Comparison of ENCODE assay signal across 13 cellular contexts in the genomic region with DNA sequence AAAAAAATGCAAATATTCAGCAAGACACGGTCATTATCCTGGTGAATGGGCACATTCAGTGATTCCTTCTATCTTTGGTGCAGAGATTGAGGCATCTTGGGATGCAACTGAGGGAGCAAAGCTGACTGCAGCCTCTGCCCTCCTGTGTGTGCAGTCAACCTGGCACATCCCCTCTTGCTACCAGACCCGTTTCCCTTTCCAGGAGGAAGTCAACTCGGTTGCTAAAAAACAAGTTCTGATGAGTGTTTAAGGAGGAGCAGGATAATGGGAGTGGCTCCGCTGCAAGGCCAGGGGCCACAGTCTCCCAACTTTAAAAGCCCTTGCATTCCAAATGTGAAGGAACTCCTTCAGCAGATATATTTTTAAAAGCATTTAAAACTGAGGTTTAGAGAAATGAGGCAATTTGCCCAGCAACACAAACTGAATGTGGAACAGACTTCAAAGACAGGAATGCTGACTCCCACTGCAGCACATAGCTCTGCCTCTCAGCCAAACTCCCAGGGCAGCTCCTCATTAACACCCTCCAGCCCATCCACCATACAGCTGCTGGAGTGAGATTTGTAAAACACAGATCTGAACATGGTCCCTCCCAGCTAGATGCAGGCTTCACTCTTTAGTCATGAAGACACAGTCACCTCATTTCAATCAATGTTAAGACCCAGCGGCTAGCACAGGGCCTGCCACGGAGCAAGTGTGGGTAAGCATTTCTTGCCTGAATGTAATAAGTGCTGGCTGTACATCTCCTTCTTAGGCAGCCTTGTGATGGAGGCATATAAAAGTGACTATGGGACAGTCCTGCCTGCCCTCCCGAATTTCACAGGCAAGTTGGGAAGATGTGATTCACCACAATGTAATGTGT.
DNase-seq lines count a peak whose midpoint lies in the region; ATAC-seq and TF ChIP-seq lines count a peak whose summit lies in the region.
"Had no signal": no experiment of that assay in that cellular context is flagged by ENCODE, and none has a peak within 500 bp of the region (broad histone marks: within the 10 kb centered on the region; RNA-seq: fewer than 3 reads in every experiment).

No MANE protein-coding gene starts in this region.

- DNase-seq in AG09309 (ENCODE audit: low read depth) (peak; percentile 44), RWPE2 (ENCODE audit: low spot score) (no peak), fibroblast of mammary gland (ENCODE audit: low read depth) (peak; percentile 15)
- no peak for DNase-seq in activated effector memory CD4-positive, alpha-beta T cell treated with anti-CD3 and anti-CD28 coated beads, Interleukin-2, amount 50 U/mL, for 16 hours
- DNase-seq: activated B cell treated with CpG ODN at 0.5 μM for 24 hours; adrenal gland; pancreas; stimulated activated CD8-positive, alpha-beta memory T cell treated with anti-CD3 and anti-CD28 coated beads, Interleukin-4, amount 100 ng/mL, for 48 hours had no signal

- ATAC-seq in RWPE2 (ENCODE audit: low read depth) = no peak
- no peak for ATAC-seq in HG02973 (IDR thresholded peaks at IDR 0.05; ENCODE audit: unreplicated experiment)
- ATAC-seq in HG03565 (IDR thresholded peaks at IDR 0.05; ENCODE audit: unreplicated experiment) = no peak
- no peak for ATAC-seq in HG02798 (IDR thresholded peaks at IDR 0.05; ENCODE audit: poor library complexity, unreplicated experiment)

- H3K27ac ChIP-seq in RWPE2 (ENCODE audit: poor library complexity, severe bottlenecking) = peak overlapping the region; percentile 76
- H3K27ac ChIP-seq: pancreas had no signal

- no peaks in the 10 kb centered on the region for H3K36me3 Mint-ChIP-seq in nephron (ENCODE audit: low read depth)

- no peak overlapping the region for H3K4me3 ChIP-seq in AG09309 (ENCODE audit: control insufficient read depth, low read depth, low read length)
- no peak overlapping the region for H3K4me3 ChIP-seq in RWPE2 (ENCODE audit: severe bottlenecking)
- H3K4me3 ChIP-seq in fibroblast of mammary gland (ENCODE audit: control insufficient read depth, low read depth, low read length) = no peak overlapping the region
- H3K4me3 ChIP-seq: adrenal gland, pancreas had no signal

- H3K36me3 ChIP-seq in RWPE2 (ENCODE audit: low read depth) = no peaks in the 10 kb centered on the region
- H3K36me3 ChIP-seq: adrenal gland, pancreas had no signal

- H3K9me3 Mint-ChIP-seq in nephron = no peaks in the 10 kb centered on the region
- H3K9me3 Mint-ChIP-seq: activated B cell treated with CpG ODN at 0.5 μM for 24 hours had no signal

- H3K4me3 Mint-ChIP-seq in nephron = peak overlapping the region in 1 of 3 experiments; percentile 40
- H3K4me3 Mint-ChIP-seq: activated B cell treated with CpG ODN at 0.5 μM for 24 hours, B cell had no signal

- H3K27me3 Mint-ChIP-seq in nephron (ENCODE audit: low read depth) = peaks cover 5% of the 10 kb centered on the region

- no peak for TF ChIP-seq CTCF in AG09309 (IDR thresholded peaks at IDR 0.05; ENCODE audit: control insufficient read depth, insufficient read depth, low read depth, low read length, missing control alignments)
- TF ChIP-seq CTCF in RWPE2 (IDR thresholded peaks at IDR 0.05; ENCODE audit: poor library complexity, severe bottlenecking) = no peak
- TF ChIP-seq CTCF in fibroblast of mammary gland (conservative IDR thresholded peaks at IDR 0.05; ENCODE audit: control insufficient read depth, insufficient read depth, low read depth, low read length) = no peak
- no peak for TF ChIP-seq CTCF in nephron (IDR thresholded peaks at IDR 0.05; ENCODE audit: unreplicated experiment in 3 of 3)

- peaks cover 28% of the 10 kb centered on the region for H3K4me1 Mint-ChIP-seq in nephron
- H3K4me1 Mint-ChIP-seq: activated B cell treated with CpG ODN at 0.5 μM for 24 hours, B cell had no signal

- H3K27ac Mint-ChIP-seq in nephron = peak overlapping the region; percentile 37 to 98 (median 98)
- H3K27ac Mint-ChIP-seq: activated B cell treated with CpG ODN at 0.5 μM for 24 hours, B cell had no signal

- H3K27me3 ChIP-seq in RWPE2 (ENCODE audit: insufficient read depth, poor library complexity, severe bottlenecking) = no peaks in the 10 kb centered on the region
- H3K27me3 ChIP-seq: adrenal gland, pancreas had no signal

- H3K4me1 ChIP-seq in RWPE2 (ENCODE audit: insufficient read depth, poor library complexity, severe bottlenecking) = peaks cover 54% of the 10 kb centered on the region
- H3K4me1 ChIP-seq: adrenal gland, pancreas had no signal

- H3K9me3 ChIP-seq in RWPE2 (ENCODE audit: severe bottlenecking) = no peaks in the 10 kb centered on the region
- H3K9me3 ChIP-seq: adrenal gland, pancreas had no signal

Comparison
In these comparisons a context has a peak if more than half of its experiments do, and no peak if none do; other contexts are left out.
1. DNase-seq: peak in AG09309 (single experiment) and fibroblast of mammary gland (single experiment); none in RWPE2 (single experiment) and activated effector memory CD4-positive, alpha-beta T cell treated with anti-CD3 and anti-CD28 coated beads, Interleukin-2, amount 50 U/mL, for 16 hours (single experiment).